In genomic region chr2:84970266-84970955, GRCh38 we compare ENCODE assay signal across 8 cellular contexts. TPM values are rescaled to one million over a fixed set of nuclear protein-coding genes. Genes with fewer than 3 reads are reported as not detected.
DNase-seq lines count a peak whose midpoint lies in the region; ATAC-seq and TF ChIP-seq lines count a peak whose summit lies in the region.

No MANE protein-coding gene starts in this region.

- peak overlapping the region; percentile 75 for H2AFZ ChIP-seq in hepatocyte

- H3K9me2 ChIP-seq in hepatocyte (replicated peaks; ENCODE audit: insufficient read depth), result no peaks in the 10 kb centered on the region

- H3K4me2 ChIP-seq in hepatocyte, result peak overlapping the region; percentile 81

- H4K20me1 ChIP-seq in hepatocyte (ENCODE audit: insufficient read depth, poor library complexity, severe bottlenecking), result peaks cover 37% of the 10 kb centered on the region

- TF ChIP-seq CTCF in hepatocyte (IDR thresholded peaks at IDR 0.05; ENCODE audit: poor library complexity), result no peak
- no peak for TF ChIP-seq CTCF in retinal pigment epithelial cell (conservative IDR thresholded peaks at IDR 0.05; ENCODE audit: low read depth, low read length)

- peak overlapping the region; percentile 72 for H3K4me3 ChIP-seq in hepatocyte
- H3K4me3 ChIP-seq in retinal pigment epithelial cell (ENCODE audit: low read length), result peak overlapping the region; percentile 81

- H3K27me3 ChIP-seq in hepatocyte, result no peaks in the 10 kb centered on the region

- WGBS in hepatocyte (ENCODE audit: low lambda C conversion rate, missing lambda C conversion rate), result 1% methylated on average over 64 of the region's 84 CpGs

- H3K4me1 ChIP-seq in hepatocyte (ENCODE audit: insufficient read depth), result peaks cover 23% of the 10 kb centered on the region

- DNase-seq in Caki2 (ENCODE audit: low read depth), result peak; percentile 64
- DNase-seq in SW480 (ENCODE audit: low spot score), result peak; percentile 66
- peak; percentile 46 for DNase-seq in amniotic epithelial cell (ENCODE audit: low read depth)
- peak; percentile 84 for DNase-seq in hepatocyte (ENCODE audit: low spot score)
- DNase-seq in retinal pigment epithelial cell (ENCODE audit: low read depth), result no peak
- no peak for DNase-seq in NCI-H1694 treated with DMSO at 0.1 percent for 48 hours (lab: John Stamatoyannopoulos, UW)

- peak overlapping the region; percentile 100 for H3K27ac ChIP-seq in hepatocyte

- in situ Hi-C loops in Caki2 (cut with HindIII; ENCODE audit: low pct_unique_long_range_greater_than_20kb, low sequenced_read_pairs), result no loop called here

- peak; percentile 33 for ATAC-seq in GM19455 (IDR thresholded peaks at IDR 0.05; ENCODE audit: unreplicated experiment)
- ATAC-seq in HG03571 (IDR thresholded peaks at IDR 0.05; ENCODE audit: unreplicated experiment), result peak; percentile 42

- no peaks in the 10 kb centered on the region for H3K36me3 ChIP-seq in hepatocyte (replicated peaks; ENCODE audit: insufficient read depth, low read depth)

- no peaks in the 10 kb centered on the region for H3K9me3 ChIP-seq in hepatocyte (ENCODE audit: low read depth)

- peaks cover 87% of the 10 kb centered on the region for H3K79me2 ChIP-seq in hepatocyte

RNA-seq across cellular contexts. Expression of gene KCMF1, which starts 0.6 kb away (rescaled TPM):
- total RNA-seq in Caki2 (2014; rRNA removed; shearing (Covaris generic); ENCODE audit: low replicate concordance), result 42.7 and 59.6 TPM in 2 replicates
- 52.1 and 63.0 TPM in 2 replicates for total RNA-seq in hepatocyte
- 49.8 and 50.8 TPM in 2 replicates for polyA plus RNA-seq in hepatocyte

Comparison
In these comparisons a context has a peak if more than half of its experiments do, and no peak if none do; other contexts are left out.
1. DNase-seq: peak in Caki2 (single experiment), SW480 (single experiment), amniotic epithelial cell (single experiment) and hepatocyte (single experiment); none in retinal pigment epithelial cell (single experiment) and NCI-H1694 treated with DMSO at 0.1 percent for 48 hours (single experiment).